In genomic region chr17:12664894-12665262, GRCh38 we compare ENCODE assay signal across 12 cellular contexts. TPM values are rescaled to one million over a fixed set of nuclear protein-coding genes. Genes with fewer than 3 reads are reported as not detected.
DNase-seq lines count a peak whose midpoint lies in the region; ATAC-seq, FAIRE-seq and TF ChIP-seq lines count a peak whose summit lies in the region.
"Had no signal": no experiment of that assay in that cellular context is flagged by ENCODE, and none has a peak within 500 bp of the region (broad histone marks: within the 10 kb centered on the region; RNA-seq: fewer than 3 reads in every experiment).

No MANE protein-coding gene starts in this region.

- H3K4me1 Mint-ChIP-seq in nephron: peaks cover 22% of the 10 kb centered on the region

- TF ChIP-seq EP300 in HepG2 (IDR thresholded peaks at IDR 0.05; ENCODE audit: low read depth in 2 of 2, low read length in 2 of 2) (no peak), HepG2 (CRISPR knock-in tag; IDR thresholded peaks at IDR 0.05; ENCODE audit: borderline replicate concordance) (no peak), esophagus muscularis mucosa (IDR thresholded peaks at IDR 0.05) (no peak)

- no peaks in the 10 kb centered on the region for H3K36me3 ChIP-seq in liver (ENCODE audit: control insufficient read depth in 4 of 4, insufficient read depth in 3 of 4, low read depth in 1 of 4, low read length in 3 of 4)
- no peaks in the 10 kb centered on the region for H3K36me3 ChIP-seq in HepG2 (replicated peaks in 1 of 2; ENCODE audit: control insufficient read depth in 1 of 2, insufficient read depth in 2 of 2, low read length in 2 of 2)
- H3K36me3 ChIP-seq in esophagus muscularis mucosa: no peaks in the 10 kb centered on the region
- H3K36me3 ChIP-seq in aorta (ENCODE audit: control insufficient read depth in 1 of 2, insufficient read depth in 2 of 2, low read length in 1 of 2): no peaks in the 10 kb centered on the region

- no peak overlapping the region for H3K27ac ChIP-seq in liver (ENCODE audit: low read depth in 1 of 2, low read length in 2 of 2)
- H3K27ac ChIP-seq in HepG2 (ENCODE audit: extremely low read length, insufficient read depth, low read length): no peak overlapping the region
- peak overlapping the region; percentile 91 to 96 (median 94) for H3K27ac ChIP-seq in esophagus muscularis mucosa (replicated peaks in 1 of 4)
- peak overlapping the region; percentile 86 to 91 for H3K27ac ChIP-seq in aorta (ENCODE audit: low read depth in 1 of 2, low read length in 2 of 2)
- H3K27ac ChIP-seq: C4-2B had no signal

- no peaks in the 10 kb centered on the region for H3K36me3 Mint-ChIP-seq in nephron (ENCODE audit: low read depth)

- 11% methylated on average over 11 of the region's 11 CpGs for WGBS in liver
- 30% methylated on average over 11 of the region's 11 CpGs for WGBS in HepG2 (ENCODE audit: low lambda C conversion rate)
- WGBS in esophagus muscularis mucosa: 8% methylated on average over 11 of the region's 11 CpGs
- WGBS in aorta, 2 donors: 1% methylated on average over 11 of the region's 11 CpGs

- POLR2A ChIA-PET in HepG2 (lab: Yijun Ruan, JAX): no interaction called here

- no peak overlapping the region for H3K27ac Mint-ChIP-seq in nephron

- H3K4me3 ChIP-seq in liver (ENCODE audit: low read depth in 1 of 3, low read length in 3 of 3) (peak overlapping the region in 2 of 3 donors; percentile 38 to 40), HepG2 (replicated peaks in 1 of 3; ENCODE audit: insufficient read depth in 1 of 3, low read depth in 2 of 3, low read length in 3 of 3) (no peak overlapping the region), esophagus muscularis mucosa (peak overlapping the region; percentile 73 to 82 (median 78)), aorta (ENCODE audit: low read length in 2 of 2) (peak overlapping the region; percentile 84 to 87)

- in situ Hi-C loops in HepG2 (cut with HindIII; ENCODE audit: extremely low pct_ligation_motif_present, low pct_unique_long_range_greater_than_20kb): loop anchor here (5.0 kb wide), 2 partner anchors 408 to 483 kb away; no protein-coding TSS in a partner anchor

- H3K79me2 ChIP-seq in HepG2 (ENCODE audit: insufficient read depth, low read length): no peaks in the 10 kb centered on the region

- no TSS peak for BruUV-seq in HepG2 (replicated peaks; lab: Mats Ljungman, UMichigan)

- peaks cover 72% of the 10 kb centered on the region for H3K27me3 Mint-ChIP-seq in nephron (ENCODE audit: low read depth)

- H3K4me2 ChIP-seq in HepG2 (ENCODE audit: low read depth, low read length): no peak overlapping the region

- no peaks in the 10 kb centered on the region for H3K9me3 Mint-ChIP-seq in nephron

- TF ChIP-seq POLR2A in HepG2 (IDR thresholded peaks at IDR 0.05; ENCODE audit: insufficient read depth in 1 of 2, low read depth in 2 of 2, low read length in 2 of 2): no peak
- no peak for TF ChIP-seq POLR2A in esophagus muscularis mucosa (IDR thresholded peaks at IDR 0.05; ENCODE audit: low read depth)

- H3K27me3 ChIP-seq in liver (ENCODE audit: control insufficient read depth in 4 of 4, insufficient read depth in 4 of 4, low read length in 3 of 4): peaks cover 0 to 34% (median 7%) of the 10 kb centered on the region in 4 donors
- peaks cover 0 to 41% of the 10 kb centered on the region in 2 experiments; a peak in 3 of 5 replicates for H3K27me3 ChIP-seq in HepG2 (ENCODE audit: control insufficient read depth in 1 of 2, insufficient read depth in 2 of 2, low read length in 2 of 2)
- H3K27me3 ChIP-seq in esophagus muscularis mucosa: peaks cover 0 to 16% (median 0%) of the 10 kb centered on the region in 4 donors
- H3K27me3 ChIP-seq in aorta (ENCODE audit: control insufficient read depth in 1 of 2, insufficient read depth in 2 of 2, low read length in 1 of 2): no peaks in the 10 kb centered on the region

- H3K4me3 Mint-ChIP-seq in nephron: peak overlapping the region; percentile 83 to 91 (median 89)

- ATAC-seq in HepG2 (no peak), aorta (ENCODE audit: low FRiP score) (no peak), HG03439 (IDR thresholded peaks at IDR 0.05; ENCODE audit: unreplicated experiment) (no peak), HG02973 (IDR thresholded peaks at IDR 0.05; ENCODE audit: unreplicated experiment) (no peak)

- TF ChIP-seq CTCF in liver (IDR thresholded peaks at IDR 0.05; ENCODE audit: low read depth, low read length, missing input control) (no peak), HepG2 (CRISPR knock-in tag; IDR thresholded peaks at IDR 0.05) (no peak), esophagus muscularis mucosa (IDR thresholded peaks at IDR 0.05) (no peak), nephron (IDR thresholded peaks at IDR 0.05; ENCODE audit: unreplicated experiment in 3 of 3) (no peak)

- H3K9ac ChIP-seq in liver (ENCODE audit: low read depth in 1 of 2, low read length in 2 of 2) (no peak overlapping the region), HepG2 (ENCODE audit: insufficient read depth, low read depth, low read length) (no peak overlapping the region)

- H3K9me3 ChIP-seq in liver (ENCODE audit: control insufficient read depth in 4 of 4, low read length in 3 of 4) (no peaks in the 10 kb centered on the region), HepG2 (ENCODE audit: low read length) (no peaks in the 10 kb centered on the region), esophagus muscularis mucosa (no peaks in the 10 kb centered on the region), aorta (ENCODE audit: control insufficient read depth, low read length) (no peaks in the 10 kb centered on the region)

- TF ChIP-seq RAD21 in liver (IDR thresholded peaks at IDR 0.05) (no peak), HepG2 (CRISPR knock-in tag; IDR thresholded peaks at IDR 0.05) (no peak)

- intact Hi-C loops in HepG2 (cut with micrococcal nuclease; ENCODE audit: unreplicated experiment) (loop anchor here (5.0 kb wide), 1 partner anchor 483 kb away; no protein-coding TSS in a partner anchor), esophagus muscularis mucosa (cut with DNase I) (loop anchor here (5.0 to 10.0 kb wide), 4 partner anchors 77 to 320 kb away; no protein-coding TSS in a partner anchor), aorta (cut with DNase I) (loop anchor here (2.0 to 10.0 kb wide), 8 partner anchors 28 to 483 kb away; no protein-coding TSS in a partner anchor)

- no peak for DNase-seq in HepG2 (ENCODE audit: low spot score)
- DNase-seq in esophagus muscularis mucosa (ENCODE audit: extremely low spot score): no peak
- no peak for DNase-seq in aorta
- DNase-seq in activated T-cell treated with anti-CD3 and anti-CD28 coated beads, Interleukin-2, amount 50 U/mL, for 1 hour: no peak
- DNase-seq: Karpas-422; stimulated activated naive CD4-positive, alpha-beta T cell had no signal

- no peak for FAIRE-seq in HepG2 (lab: Jason Lieb, UNC)
- FAIRE-seq: endometrium had no signal

- no peak overlapping the region for H2AFZ ChIP-seq in HepG2 (ENCODE audit: low read length)

- H3K4me1 ChIP-seq in liver (ENCODE audit: control insufficient read depth in 4 of 4, insufficient read depth in 4 of 4, low read length in 3 of 4): peaks cover 4 to 12% (median 8%) of the 10 kb centered on the region in 4 donors
- no peaks in the 10 kb centered on the region for H3K4me1 ChIP-seq in HepG2 (ENCODE audit: insufficient read depth, low read length)
- H3K4me1 ChIP-seq in esophagus muscularis mucosa: peaks cover 0 to 40% (median 23%) of the 10 kb centered on the region in 4 donors
- peaks cover 0 to 3% of the 10 kb centered on the region in 2 donors for H3K4me1 ChIP-seq in aorta (ENCODE audit: control insufficient read depth in 1 of 2, insufficient read depth in 2 of 2, low read length in 2 of 2)

- CTCF ChIA-PET in HepG2 (lab: Yijun Ruan, JAX; ENCODE audit: low intra/inter-chr PET ratio, low total read pairs): no interaction called here

- H4K20me1 ChIP-seq in HepG2 (ENCODE audit: insufficient read depth, low read length): no peaks in the 10 kb centered on the region

TF ChIP-seq in liver, 16 proteins besides CTCF, POLR2A, EP300 and RAD21 (continues in another document):
- TF ChIP-seq EGR1 (IDR thresholded peaks at IDR 0.05; ENCODE audit: low read depth in 2 of 2) (no peak), RXRA (IDR thresholded peaks at IDR 0.05) (no peak), FOXA1 (IDR thresholded peaks at IDR 0.05) (no peak), JUND (IDR thresholded peaks at IDR 0.05) (no peak), HNF4G (IDR thresholded peaks at IDR 0.05) (no peak)

TF ChIP-seq in HepG2, 621 proteins besides CTCF, POLR2A, EP300 and RAD21:
- TF ChIP-seq RBAK (CRISPR knock-in tag; IDR thresholded peaks at IDR 0.05): no peak
- no peak for TF ChIP-seq IRX3 (CRISPR knock-in tag; IDR thresholded peaks at IDR 0.05; ENCODE audit: borderline replicate concordance, low read depth)
- no peak for TF ChIP-seq ZNF496 (CRISPR knock-in tag; IDR thresholded peaks at IDR 0.05; ENCODE audit: insufficient replicate concordance)
- no peak for TF ChIP-seq SP140L (CRISPR knock-in tag; IDR thresholded peaks at IDR 0.05; ENCODE audit: borderline replicate concordance)
- TF ChIP-seq ZBTB21 (CRISPR knock-in tag; IDR thresholded peaks at IDR 0.05): no peak

RNA-seq across cellular contexts. Expression of gene MYOCD, which starts 0.8 kb away (rescaled TPM):
- total RNA-seq in liver: under 1 TPM; 0.05 to 0.59 TPM
- polyA plus RNA-seq in liver: under 1 TPM; 0.14 to 0.31 TPM
- not detected in 2 replicates for total RNA-seq in HepG2 (2016; rRNA removed; fragmentation: Illumina TruSeq; extraction: Trizol)
- total RNA-seq in HepG2 (2016; cell fraction: cytosol; rRNA removed; fragmentation: Illumina TruSeq; extraction: Trizol; ENCODE audit: low read depth): not detected in 2 replicates
- total RNA-seq in HepG2 (2016; cell fraction: insoluble cytoplasmic fraction; rRNA removed; fragmentation: Illumina TruSeq; extraction: Trizol): not detected in 2 replicates
- not detected in 2 replicates for total RNA-seq in HepG2 (2016; cell fraction: membrane; rRNA removed; fragmentation: Illumina TruSeq; extraction: Trizol)
- total RNA-seq in HepG2 (2016; cell fraction: nucleus; rRNA removed; fragmentation: Illumina TruSeq; extraction: Trizol): not detected in 2 replicates
- polyA plus RNA-seq in HepG2 (2011; rRNA removed): not detected in 2 replicates
- not detected in 2 replicates for polyA plus RNA-seq in HepG2 (2011; cell fraction: cytosol; rRNA removed)
- polyA plus RNA-seq in HepG2 (2011; cell fraction: nucleus; rRNA removed): not detected in 2 replicates
- polyA plus RNA-seq in HepG2 (2012): not detected in 2 replicates
- not detected in 2 replicates for polyA plus RNA-seq in HepG2 (2016; cell fraction: cytosol; fragmentation: Illumina TruSeq; extraction: Trizol; ENCODE audit: low read depth)
- polyA plus RNA-seq in HepG2 (2016; cell fraction: insoluble cytoplasmic fraction; fragmentation: Illumina TruSeq; extraction: Trizol; ENCODE audit: low read depth): not detected in 2 replicates
- not detected in 2 replicates for polyA plus RNA-seq in HepG2 (2016; cell fraction: membrane; fragmentation: Illumina TruSeq; extraction: Trizol; ENCODE audit: low read depth)
- polyA plus RNA-seq in HepG2 (2016; cell fraction: nucleus; fragmentation: Illumina TruSeq; extraction: Trizol; ENCODE audit: insufficient read depth, low read depth): not detected in 2 replicates
- not detected in 2 replicates for polyA minus RNA-seq in HepG2 (2011; rRNA and poly(A)+ RNA removed; ENCODE audit: low replicate concordance)
- polyA minus RNA-seq in HepG2 (2011; cell fraction: cytosol; rRNA and poly(A)+ RNA removed): not detected in 2 replicates
- not detected in 2 replicates for polyA minus RNA-seq in HepG2 (2011; cell fraction: nucleus; rRNA and poly(A)+ RNA removed)
- total RNA-seq in esophagus muscularis mucosa: 100 to 1,000 TPM in 3 of 4 donors, 10 to 100 TPM in 1; 96.2 to 211 (median 124) TPM
- total RNA-seq in aorta: 100 to 1,000 TPM in 1 of 2 donors, 10 to 100 TPM in 1; 91.6 to 251 TPM
- 10 to 100 TPM; 24.8 to 31.2 TPM for polyA plus RNA-seq in aorta

Comparison
In these comparisons a context has a peak if more than half of its experiments do, and no peak if none do; other contexts are left out.
1. H3K4me3 ChIP-seq: peak in liver (2 of 3), esophagus muscularis mucosa (4 of 4) and aorta (2 of 2); none in HepG2 (0 of 3).
2. H3K27ac ChIP-seq: peak in esophagus muscularis mucosa (4 of 4) and aorta (2 of 2); none in liver (0 of 2) and HepG2 (single experiment).
3. RNA of gene MYOCD, which starts 0.8 kb away (total RNA-seq): 91.6 to 251 TPM in aorta and 96.2 to 211 TPM in esophagus muscularis mucosa; 0.05 to 0.59 TPM in liver and not detected in HepG2; every median in the first group is over 10 times any median in the second.